ENCODE assay signal across 7 cellular contexts in genomic region chr6:127515794-127516675, GRCh38. TPM values are rescaled to one million over a fixed set of nuclear protein-coding genes. Genes with fewer than 3 reads are reported as not detected.
DNase-seq lines count a peak whose midpoint lies in the region; ATAC-seq and TF ChIP-seq lines count a peak whose summit lies in the region.

No MANE protein-coding gene starts in this region.

- ATAC-seq in GM18505 (IDR thresholded peaks at IDR 0.05; ENCODE audit: unreplicated experiment) = peak; percentile 65
- ATAC-seq in HG02763 (IDR thresholded peaks at IDR 0.05; ENCODE audit: unreplicated experiment) = peak; percentile 66

- DNase-seq in NCI-H128 (lab: John Stamatoyannopoulos, UW; ENCODE audit: unreplicated experiment) = peak; percentile 75
- DNase-seq in UCSD-AML1 (lab: John Stamatoyannopoulos, UW; ENCODE audit: unreplicated experiment) = peak; percentile 46
- DNase-seq in breast epithelium (ENCODE audit: low spot score in 2 of 2) = no peak
- peak; percentile 69 for DNase-seq in inferior parietal cortex (ENCODE audit: extremely low spot score)
- peak; percentile 65 for DNase-seq in stimulated activated CD4-positive, alpha-beta T cell treated with anti-CD3 and anti-CD28 coated beads, Interleukin-12 subunit alpha, Interleukin-12 subunit beta, amount 100 ng/mL, for 4 hours

- no peaks in the 10 kb centered on the region for H3K9me3 ChIP-seq in breast epithelium

- H3K27ac ChIP-seq in breast epithelium = peak overlapping the region in 1 of 2 donors; percentile 0

- no peak for TF ChIP-seq CTCF in breast epithelium (IDR thresholded peaks at IDR 0.05)

- TF ChIP-seq POLR2A in GM18505 (IDR thresholded peaks at IDR 0.05; ENCODE audit: borderline replicate concordance, extremely low read depth, insufficient read depth, insufficient read length) (no peak), breast epithelium (IDR thresholded peaks at IDR 0.05) (no peak)

- peaks cover 0 to 34% of the 10 kb centered on the region in 2 donors for H3K27me3 ChIP-seq in breast epithelium

- intact Hi-C loops in breast epithelium (cut with DNase I; ENCODE audit: low total_unique reads) = no loop called here

- no peaks in the 10 kb centered on the region for H3K4me1 ChIP-seq in breast epithelium

- no peaks in the 10 kb centered on the region for H3K36me3 ChIP-seq in breast epithelium

- H3K4me3 ChIP-seq in breast epithelium = peak overlapping the region; percentile 54 to 74 (median 62)

RNA-seq across cellular contexts. Expression of gene KIAA0408, which starts 56.8 kb away (rescaled TPM):
- total RNA-seq in breast epithelium = 10 to 100 TPM in 1 of 3 donors, 1 to 10 TPM in 2; 2.2 to 42.7 (median 3.3) TPM

Comparison
In these comparisons a context has a peak if more than half of its experiments do, and no peak if none do; other contexts are left out.
1. DNase-seq: peak in NCI-H128 (single experiment), UCSD-AML1 (single experiment), inferior parietal cortex (single experiment) and stimulated activated CD4-positive, alpha-beta T cell treated with anti-CD3 and anti-CD28 coated beads, Interleukin-12 subunit alpha, Interleukin-12 subunit beta, amount 100 ng/mL, for 4 hours (single experiment); none in breast epithelium (0 of 2).